1 cellular context compared by ENCODE assay signal in the genomic region with DNA sequence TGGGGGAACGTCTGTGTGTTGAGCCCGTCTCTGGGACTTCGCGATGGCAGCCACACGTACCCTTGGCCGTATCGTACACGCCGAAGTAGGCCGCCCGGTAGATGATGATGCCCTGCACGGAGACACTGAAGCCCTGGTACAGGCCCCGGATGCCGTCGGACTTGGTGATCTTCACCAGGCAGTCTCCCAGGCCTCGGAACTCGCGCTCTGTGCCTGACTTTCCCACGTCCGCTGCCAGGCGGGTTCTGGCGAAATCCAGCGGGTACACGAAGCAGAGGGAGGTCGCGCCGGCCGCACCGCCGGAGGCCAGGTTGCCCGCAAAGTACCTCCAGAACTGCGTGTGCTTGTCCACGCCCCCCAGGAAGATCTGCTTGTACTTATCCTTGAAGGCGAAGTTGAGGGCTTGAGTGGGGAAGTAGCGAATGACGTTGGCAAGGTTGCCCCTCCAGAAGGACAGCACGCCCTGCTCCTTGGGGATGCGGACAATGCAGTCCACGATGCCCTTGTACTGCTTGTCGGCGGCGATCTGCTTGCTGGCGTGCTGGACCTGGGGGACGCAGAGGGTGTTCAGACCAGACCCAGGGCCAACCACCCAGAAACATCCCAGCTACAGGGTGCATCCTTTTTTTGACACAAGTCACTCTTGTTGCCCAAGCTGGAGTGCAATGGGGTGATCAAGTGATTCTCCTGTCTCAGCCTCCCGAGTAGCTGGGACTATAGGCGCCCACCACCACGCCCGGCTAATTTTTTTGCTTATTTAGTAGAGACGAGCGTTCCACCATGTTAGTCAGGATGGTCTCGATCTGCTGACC.
TF ChIP-seq lines count a peak whose summit lies in the region.

No MANE protein-coding gene starts in this region.

TF ChIP-seq in GM12878, 131 proteins besides CTCF, POLR2A, EP300 and RAD21:
- TF ChIP-seq SP1 (IDR thresholded peaks at IDR 0.05; ENCODE audit: low read depth, low read length), result no peak
- TF ChIP-seq, protein P1, sequence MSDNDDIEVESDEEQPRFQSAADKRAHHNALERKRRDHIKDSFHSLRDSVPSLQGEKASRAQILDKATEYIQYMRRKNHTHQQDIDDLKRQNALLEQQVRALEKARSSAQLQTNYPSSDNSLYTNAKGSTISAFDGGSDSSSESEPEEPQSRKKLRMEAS (IDR thresholded peaks at IDR 0.05; ENCODE audit: low read depth, low read length), result no peak
- TF ChIP-seq SRF (IDR thresholded peaks at IDR 0.05; ENCODE audit: low read depth in 2 of 2, low read length in 2 of 2), result no peak
- TF ChIP-seq GATAD2B (conservative IDR thresholded peaks at IDR 0.05; ENCODE audit: low read depth), result no peak
- no peak for TF ChIP-seq NFYA (IDR thresholded peaks at IDR 0.05; ENCODE audit: borderline replicate concordance, low read depth, low read length)
- TF ChIP-seq, protein P2, sequence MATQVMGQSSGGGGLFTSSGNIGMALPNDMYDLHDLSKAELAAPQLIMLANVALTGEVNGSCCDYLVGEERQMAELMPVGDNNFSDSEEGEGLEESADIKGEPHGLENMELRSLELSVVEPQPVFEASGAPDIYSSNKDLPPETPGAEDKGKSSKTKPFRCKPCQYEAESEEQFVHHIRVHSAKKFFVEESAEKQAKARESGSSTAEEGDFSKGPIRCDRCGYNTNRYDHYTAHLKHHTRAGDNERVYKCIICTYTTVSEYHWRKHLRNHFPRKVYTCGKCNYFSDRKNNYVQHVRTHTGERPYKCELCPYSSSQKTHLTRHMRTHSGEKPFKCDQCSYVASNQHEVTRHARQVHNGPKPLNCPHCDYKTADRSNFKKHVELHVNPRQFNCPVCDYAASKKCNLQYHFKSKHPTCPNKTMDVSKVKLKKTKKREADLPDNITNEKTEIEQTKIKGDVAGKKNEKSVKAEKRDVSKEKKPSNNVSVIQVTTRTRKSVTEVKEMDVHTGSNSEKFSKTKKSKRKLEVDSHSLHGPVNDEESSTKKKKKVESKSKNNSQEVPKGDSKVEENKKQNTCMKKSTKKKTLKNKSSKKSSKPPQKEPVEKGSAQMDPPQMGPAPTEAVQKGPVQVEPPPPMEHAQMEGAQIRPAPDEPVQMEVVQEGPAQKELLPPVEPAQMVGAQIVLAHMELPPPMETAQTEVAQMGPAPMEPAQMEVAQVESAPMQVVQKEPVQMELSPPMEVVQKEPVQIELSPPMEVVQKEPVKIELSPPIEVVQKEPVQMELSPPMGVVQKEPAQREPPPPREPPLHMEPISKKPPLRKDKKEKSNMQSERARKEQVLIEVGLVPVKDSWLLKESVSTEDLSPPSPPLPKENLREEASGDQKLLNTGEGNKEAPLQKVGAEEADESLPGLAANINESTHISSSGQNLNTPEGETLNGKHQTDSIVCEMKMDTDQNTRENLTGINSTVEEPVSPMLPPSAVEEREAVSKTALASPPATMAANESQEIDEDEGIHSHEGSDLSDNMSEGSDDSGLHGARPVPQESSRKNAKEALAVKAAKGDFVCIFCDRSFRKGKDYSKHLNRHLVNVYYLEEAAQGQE (IDR thresholded peaks at IDR 0.05; ENCODE audit: low read depth, low read length), result no peak
- TF ChIP-seq PAX8 (IDR thresholded peaks at IDR 0.05), result no peak
- TF ChIP-seq HDAC6 (IDR thresholded peaks at IDR 0.05; ENCODE audit: unreplicated experiment), result no peak
- no peak for TF ChIP-seq IKZF2 (IDR thresholded peaks at IDR 0.05)
- no peak for TF ChIP-seq ZZZ3 (IDR thresholded peaks at IDR 0.05; ENCODE audit: control insufficient read depth, insufficient read length, low read depth)
- no peak for TF ChIP-seq STAT3 (IDR thresholded peaks at IDR 0.05; ENCODE audit: low read depth, low read length)
- TF ChIP-seq MEF2A (IDR thresholded peaks at IDR 0.05; ENCODE audit: insufficient read depth, low read depth, low read length), result no peak
- TF ChIP-seq, protein P3, sequence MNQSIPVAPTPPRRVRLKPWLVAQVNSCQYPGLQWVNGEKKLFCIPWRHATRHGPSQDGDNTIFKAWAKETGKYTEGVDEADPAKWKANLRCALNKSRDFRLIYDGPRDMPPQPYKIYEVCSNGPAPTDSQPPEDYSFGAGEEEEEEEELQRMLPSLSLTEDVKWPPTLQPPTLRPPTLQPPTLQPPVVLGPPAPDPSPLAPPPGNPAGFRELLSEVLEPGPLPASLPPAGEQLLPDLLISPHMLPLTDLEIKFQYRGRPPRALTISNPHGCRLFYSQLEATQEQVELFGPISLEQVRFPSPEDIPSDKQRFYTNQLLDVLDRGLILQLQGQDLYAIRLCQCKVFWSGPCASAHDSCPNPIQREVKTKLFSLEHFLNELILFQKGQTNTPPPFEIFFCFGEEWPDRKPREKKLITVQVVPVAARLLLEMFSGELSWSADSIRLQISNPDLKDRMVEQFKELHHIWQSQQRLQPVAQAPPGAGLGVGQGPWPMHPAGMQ (IDR thresholded peaks at IDR 0.05; ENCODE audit: borderline replicate concordance), result no peak
- TF ChIP-seq PML (IDR thresholded peaks at IDR 0.05; ENCODE audit: low read length), result no peak
